In the genomic region with DNA sequence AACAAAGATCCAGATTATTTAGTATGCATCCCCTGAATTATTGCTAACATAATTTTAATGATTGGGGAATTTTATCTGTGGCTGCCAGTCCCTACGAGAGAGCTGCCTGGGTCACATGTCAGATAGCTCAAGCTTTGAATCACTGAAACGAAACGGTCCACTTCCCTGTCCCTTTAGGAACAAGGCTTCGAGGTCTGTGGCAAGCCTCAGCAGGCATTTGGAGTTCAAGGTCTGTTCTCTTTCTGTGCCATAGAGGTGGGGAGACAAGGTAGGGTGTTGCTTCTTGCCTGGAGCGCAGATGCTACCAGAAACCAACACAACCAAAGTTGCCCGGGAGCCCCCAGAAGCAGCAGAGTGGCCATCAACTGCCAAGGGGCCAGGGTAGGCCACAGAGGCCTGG, we compare ENCODE assay signal across 20 cellular contexts. TPM values are rescaled to one million over a fixed set of nuclear protein-coding genes. Genes with fewer than 3 reads are reported as not detected.
A peak's percentile ranks its signal among the peaks of the same experiment; 100 is the strongest.
DNase-seq lines count a peak whose midpoint lies in the region; ATAC-seq, FAIRE-seq and TF ChIP-seq lines count a peak whose summit lies in the region.
"Had no signal": no experiment of that assay in that cellular context is flagged by ENCODE, and none has a peak within 500 bp of the region (broad histone marks: within the 10 kb centered on the region; RNA-seq: fewer than 3 reads in every experiment).

No MANE protein-coding gene starts in this region.

- peaks cover 58% of the 10 kb centered on the region for H3K4me1 Mint-ChIP-seq in CD8-positive, alpha-beta T cell (ENCODE audit: low read depth)

- peaks cover 50% of the 10 kb centered on the region for H3K4me1 ChIP-seq in CD8-positive, alpha-beta T cell (ENCODE audit: insufficient read depth, low read length)
- peaks cover 15% of the 10 kb centered on the region for H3K4me1 ChIP-seq in HepG2 (ENCODE audit: insufficient read depth, low read length)
- H3K4me1 ChIP-seq: Peyer's patch had no signal

- DNase-seq in Ammon's horn (ENCODE audit: low spot score) (peak; percentile 63), HepG2 (ENCODE audit: low spot score) (no peak), DMS 273 (lab: John Stamatoyannopoulos, UW; ENCODE audit: unreplicated experiment) (no peak), cortex of kidney (lab: John Stamatoyannopoulos, UW) (no peak)
- DNase-seq in CD8-positive, alpha-beta T cell = no peak
- no peak for DNase-seq in activated naive CD4-positive, alpha-beta T cell treated with anti-CD3 and anti-CD28 coated beads, Interleukin-2, amount 50 U/mL, for 72 hours (ENCODE audit: low spot score in 2 of 2)
- DNase-seq: C1 segment of cervical spinal cord; dorsolateral prefrontal cortex; foreskin melanocyte; NCI-H1105 treated with DMSO at 0.1 percent for 48 hours; NCI-H446 treated with DMSO at 0.1 percent for 48 hours; stimulated activated CD4-positive, alpha-beta T cell treated with anti-CD3 and anti-CD28 coated beads, Interleukin-4, amount 100 ng/mL, for 4 hours; stomach; T-helper 9 cell had no signal

- H3K27ac Mint-ChIP-seq in CD8-positive, alpha-beta T cell = peak overlapping the region; percentile 90
- H3K27ac Mint-ChIP-seq in activated naive CD4-positive, alpha-beta T cell treated with anti-CD3 and anti-CD28 coated beads, Interleukin-2, amount 50 U/mL, for 72 hours = peak overlapping the region; percentile 84 to 85

- H3K36me3 ChIP-seq in CD8-positive, alpha-beta T cell (ENCODE audit: insufficient read depth, low read length) = peaks cover 14% of the 10 kb centered on the region
- peaks cover 3 to 13% of the 10 kb centered on the region in 2 experiments; a peak in 4 of 5 replicates for H3K36me3 ChIP-seq in HepG2 (replicated peaks in 1 of 2; ENCODE audit: control insufficient read depth in 1 of 2, insufficient read depth in 2 of 2, low read length in 2 of 2)

- no peaks in the 10 kb centered on the region for H3K9me3 ChIP-seq in CD8-positive, alpha-beta T cell (ENCODE audit: low read length)
- H3K9me3 ChIP-seq in HepG2 (ENCODE audit: low read length) = no peaks in the 10 kb centered on the region
- H3K9me3 ChIP-seq: Peyer's patch, stomach had no signal

- WGBS in HepG2 (ENCODE audit: low lambda C conversion rate) = 36% methylated on average over 6 of the region's 6 CpGs

- no peak overlapping the region for H3K4me3 Mint-ChIP-seq in CD8-positive, alpha-beta T cell
- H3K4me3 Mint-ChIP-seq: natural killer cell treated with Interleukin-12 subunit alpha and Interleukin-12 subunit beta and Interleukin-15 and Interleukin-18, amount 100 ng/mL, for 72 hours had no signal

- TF ChIP-seq RAD21 in HepG2 (CRISPR knock-in tag; IDR thresholded peaks at IDR 0.05) = no peak

- POLR2A ChIA-PET in CD8-positive, alpha-beta T cell (lab: Charles Lee) = no interaction called here
- POLR2A ChIA-PET in HepG2 (lab: Yijun Ruan, JAX) = no interaction called here

- H3K79me2 ChIP-seq in HepG2 (ENCODE audit: insufficient read depth, low read length) = no peaks in the 10 kb centered on the region

- H3K27me3 Mint-ChIP-seq in CD8-positive, alpha-beta T cell (ENCODE audit: low read depth) = no peaks in the 10 kb centered on the region
- H3K27me3 Mint-ChIP-seq: natural killer cell treated with Interleukin-12 subunit alpha and Interleukin-12 subunit beta and Interleukin-15 and Interleukin-18, amount 100 ng/mL, for 72 hours had no signal

- H3K9ac ChIP-seq in HepG2 (ENCODE audit: insufficient read depth, low read depth, low read length) = no peak overlapping the region

- no peaks in the 10 kb centered on the region for H3K27me3 ChIP-seq in CD8-positive, alpha-beta T cell (ENCODE audit: insufficient read depth, low read length)
- H3K27me3 ChIP-seq in HepG2 (ENCODE audit: control insufficient read depth in 1 of 2, insufficient read depth in 2 of 2, low read length in 2 of 2) = no peaks in the 10 kb centered on the region; a peak in 1 of 5 replicates
- H3K27me3 ChIP-seq: dorsolateral prefrontal cortex, Peyer's patch, stomach had no signal

- no TSS peak for BruUV-seq in HepG2 (replicated peaks; lab: Mats Ljungman, UMichigan)

- TF ChIP-seq EP300 in HepG2 (IDR thresholded peaks at IDR 0.05; ENCODE audit: low read depth in 2 of 2, low read length in 2 of 2) (no peak), HepG2 (CRISPR knock-in tag; IDR thresholded peaks at IDR 0.05; ENCODE audit: borderline replicate concordance) (no peak)

- intact Hi-C loops in CD8-positive, alpha-beta T cell (cut with DNase I, micrococcal nuclease) = loop anchor here in 1 of 2 experiments (10.0 kb wide), 1 partner anchor 319 kb away; the partner anchor contains the start of gene ANXA11
- intact Hi-C loops in HepG2 (cut with micrococcal nuclease; ENCODE audit: unreplicated experiment) = no loop called here

- H3K36me3 Mint-ChIP-seq in CD8-positive, alpha-beta T cell = peaks cover 25% of the 10 kb centered on the region
- H3K36me3 Mint-ChIP-seq in activated naive CD4-positive, alpha-beta T cell treated with anti-CD3 and anti-CD28 coated beads, Interleukin-2, amount 50 U/mL, for 72 hours = peaks cover 0 to 11% of the 10 kb centered on the region in 2 donors
- H3K36me3 Mint-ChIP-seq: natural killer cell treated with Interleukin-12 subunit alpha and Interleukin-12 subunit beta and Interleukin-15 and Interleukin-18, amount 100 ng/mL, for 72 hours had no signal

- H3K4me2 ChIP-seq in HepG2 (ENCODE audit: low read depth, low read length) = no peak overlapping the region

- no peak for TF ChIP-seq CTCF in CD8-positive, alpha-beta T cell (IDR thresholded peaks at IDR 0.05)
- no peak for TF ChIP-seq CTCF in HepG2 (CRISPR knock-in tag; IDR thresholded peaks at IDR 0.05)

- no peak for FAIRE-seq in HepG2 (lab: Jason Lieb, UNC)
- FAIRE-seq: G401.6 had no signal

- TF ChIP-seq POLR2A in HepG2 (IDR thresholded peaks at IDR 0.05; ENCODE audit: insufficient read depth in 1 of 2, low read depth in 2 of 2, low read length in 2 of 2) = no peak

- no peak overlapping the region for H3K27ac ChIP-seq in CD8-positive, alpha-beta T cell (ENCODE audit: low read depth, low read length)
- no peak overlapping the region for H3K27ac ChIP-seq in HepG2 (ENCODE audit: extremely low read length, insufficient read depth, low read length)
- H3K27ac ChIP-seq: Peyer's patch had no signal

- H4K20me1 ChIP-seq in HepG2 (ENCODE audit: insufficient read depth, low read length) = 0 out of 2 replicates have a peak, but pooled peaks cover 2% of the 10 kb centered on the region

- ATAC-seq in CD8-positive, alpha-beta T cell = no peak
- ATAC-seq in activated naive CD4-positive, alpha-beta T cell treated with anti-CD3 and anti-CD28 coated beads, Interleukin-2, amount 50 U/mL, for 72 hours = peak in 1 of 2 donors; percentile 6
- ATAC-seq in HepG2 = peak; percentile 1; the same call in 2 of the 3 replicates
- no peak for ATAC-seq in GM19455 (IDR thresholded peaks at IDR 0.05; ENCODE audit: unreplicated experiment)
- no peak for ATAC-seq in GM21619 (IDR thresholded peaks at IDR 0.05; ENCODE audit: unreplicated experiment)
- ATAC-seq: sciatic nerve had no signal

- H2AFZ ChIP-seq in HepG2 (ENCODE audit: low read length) = no peak overlapping the region

- in situ Hi-C loops in HepG2 (cut with HindIII; ENCODE audit: extremely low pct_ligation_motif_present, low pct_unique_long_range_greater_than_20kb) = loop anchor here (25.0 kb wide), 1 partner anchor 261 kb away; no protein-coding TSS in a partner anchor

- CTCF ChIA-PET in CD8-positive, alpha-beta T cell (lab: Charles Lee) = no interaction called here
- CTCF ChIA-PET in HepG2 (lab: Yijun Ruan, JAX; ENCODE audit: low intra/inter-chr PET ratio, low total read pairs) = no interaction called here

- no peaks in the 10 kb centered on the region for H3K9me3 Mint-ChIP-seq in CD8-positive, alpha-beta T cell
- H3K9me3 Mint-ChIP-seq in activated naive CD4-positive, alpha-beta T cell treated with anti-CD3 and anti-CD28 coated beads, Interleukin-2, amount 50 U/mL, for 72 hours = no peaks in the 10 kb centered on the region
- H3K9me3 Mint-ChIP-seq: natural killer cell treated with Interleukin-12 subunit alpha and Interleukin-12 subunit beta and Interleukin-15 and Interleukin-18, amount 100 ng/mL, for 72 hours had no signal

- no peak overlapping the region for H3K4me3 ChIP-seq in CD8-positive, alpha-beta T cell (ENCODE audit: low read depth, low read length)
- H3K4me3 ChIP-seq in HepG2 (replicated peaks in 1 of 3; ENCODE audit: insufficient read depth in 1 of 3, low read depth in 2 of 3, low read length in 3 of 3) = no peak overlapping the region
- H3K4me3 ChIP-seq: dorsolateral prefrontal cortex, Peyer's patch, stomach had no signal

TF ChIP-seq in HepG2, 621 proteins besides CTCF, POLR2A, EP300 and RAD21:
- no peak for TF ChIP-seq SMARCC2 (IDR thresholded peaks at IDR 0.05)
- peak; percentile 49; the same call in 1 of the 2 replicates for TF ChIP-seq KDM2A (CRISPR knock-in tag; IDR thresholded peaks at IDR 0.05; ENCODE audit: borderline replicate concordance, low read depth)
- 0 out of 2 replicates have a peak, but pooled peaks have one; percentile 4 for TF ChIP-seq POLR2AphosphoS5 (IDR thresholded peaks at IDR 0.05; ENCODE audit: low read depth, low read length)

RNA-seq across cellular contexts. Expression of gene SH2D4B, which starts 13.9 kb away (rescaled TPM):
- under 1 TPM in 1 of 2 experiments, not detected in 1; 0.36 TPM for total RNA-seq in CD8-positive, alpha-beta T cell
- under 1 TPM in 1 of 2 donors, not detected in 1; 0.14 TPM for total RNA-seq in activated naive CD4-positive, alpha-beta T cell treated with anti-CD3 and anti-CD28 coated beads, Interleukin-2, amount 50 U/mL, for 72 hours
- not detected in 2 replicates for total RNA-seq in HepG2 (2016; rRNA removed; fragmentation: Illumina TruSeq; extraction: Trizol)
- 0.09 TPM in 1 of 2 replicates, not detected in the other for total RNA-seq in HepG2 (2016; cell fraction: cytosol; rRNA removed; fragmentation: Illumina TruSeq; extraction: Trizol; ENCODE audit: low read depth)
- not detected in 2 replicates for total RNA-seq in HepG2 (2016; cell fraction: insoluble cytoplasmic fraction; rRNA removed; fragmentation: Illumina TruSeq; extraction: Trizol)
- not detected in 2 replicates for total RNA-seq in HepG2 (2016; cell fraction: membrane; rRNA removed; fragmentation: Illumina TruSeq; extraction: Trizol)
- 0.09 TPM in 1 of 2 replicates, not detected in the other for total RNA-seq in HepG2 (2016; cell fraction: nucleus; rRNA removed; fragmentation: Illumina TruSeq; extraction: Trizol)
- not detected in 2 replicates for polyA plus RNA-seq in HepG2 (2011; rRNA removed)
- not detected in 2 replicates for polyA plus RNA-seq in HepG2 (2011; cell fraction: cytosol; rRNA removed)
- polyA plus RNA-seq in HepG2 (2011; cell fraction: nucleus; rRNA removed) = 0.03 TPM in 1 of 2 replicates, not detected in the other
- not detected in 2 replicates for polyA plus RNA-seq in HepG2 (2012)
- not detected in 2 replicates for polyA plus RNA-seq in HepG2 (2016; cell fraction: cytosol; fragmentation: Illumina TruSeq; extraction: Trizol; ENCODE audit: low read depth)
- not detected in 2 replicates for polyA plus RNA-seq in HepG2 (2016; cell fraction: insoluble cytoplasmic fraction; fragmentation: Illumina TruSeq; extraction: Trizol; ENCODE audit: low read depth)
- not detected in 2 replicates for polyA plus RNA-seq in HepG2 (2016; cell fraction: membrane; fragmentation: Illumina TruSeq; extraction: Trizol; ENCODE audit: low read depth)
- not detected in 2 replicates for polyA plus RNA-seq in HepG2 (2016; cell fraction: nucleus; fragmentation: Illumina TruSeq; extraction: Trizol; ENCODE audit: insufficient read depth, low read depth)
- polyA minus RNA-seq in HepG2 (2011; rRNA and poly(A)+ RNA removed; ENCODE audit: low replicate concordance) = 0.04 and 0.12 TPM in 2 replicates
- not detected in 2 replicates for polyA minus RNA-seq in HepG2 (2011; cell fraction: cytosol; rRNA and poly(A)+ RNA removed)
- polyA minus RNA-seq in HepG2 (2011; cell fraction: nucleus; rRNA and poly(A)+ RNA removed) = not detected in 2 replicates
- total RNA-seq: Peyer's patch had no signal
